Comparison of ENCODE assay signal across 2 cellular contexts in the genomic region with DNA sequence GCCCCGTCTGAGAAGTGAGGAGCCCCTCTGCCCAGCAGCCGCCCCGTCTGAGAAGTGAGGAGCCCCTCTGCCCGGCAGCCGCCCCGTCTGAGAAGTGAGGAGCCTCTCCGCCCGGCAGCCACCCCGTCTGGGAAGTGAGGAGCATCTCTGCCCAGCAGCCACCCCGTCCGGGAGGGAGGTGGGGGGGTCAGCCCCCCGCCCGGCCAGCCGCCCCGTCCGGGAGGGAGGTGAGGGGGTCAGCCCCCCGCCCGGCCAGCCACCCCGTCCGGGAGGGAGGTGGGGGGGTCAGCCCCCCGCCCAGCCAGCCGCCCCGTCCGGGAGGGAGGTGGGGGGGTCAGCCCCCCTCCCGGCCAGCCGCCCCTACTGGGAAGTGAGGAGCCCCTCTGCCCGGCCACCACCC. TPM values are rescaled to one million over a fixed set of nuclear protein-coding genes. Genes with fewer than 3 reads are reported as not detected.
DNase-seq lines count a peak whose midpoint lies in the region; ATAC-seq, FAIRE-seq and TF ChIP-seq lines count a peak whose summit lies in the region.
"Not testable (repeated sequence)": the region's sequence is repeated elsewhere in the genome, so short reads cannot be mapped to it uniquely, and the experiment has no call there.

No MANE protein-coding gene starts in this region.

- not testable (repeated sequence) for H3K27me3 ChIP-seq in HepG2 (ENCODE audit: control insufficient read depth in 1 of 2, insufficient read depth in 2 of 2, low read length in 2 of 2)

- TF ChIP-seq CTCF in HepG2 (CRISPR knock-in tag; IDR thresholded peaks at IDR 0.05): not testable (repeated sequence)

- peak overlapping the region; percentile 48 for H3K27ac ChIP-seq in HepG2 (ENCODE audit: extremely low read length, insufficient read depth, low read length)

- H3K4me3 ChIP-seq in HepG2 (replicated peaks in 1 of 3; ENCODE audit: insufficient read depth in 1 of 3, low read depth in 2 of 3, low read length in 3 of 3): not testable (repeated sequence)

- not testable (repeated sequence) for H3K79me2 ChIP-seq in HepG2 (ENCODE audit: insufficient read depth, low read length)

- FAIRE-seq in HepG2 (lab: Jason Lieb, UNC): not testable (repeated sequence)

- 33% methylated on average over 8 of the region's 27 CpGs for WGBS in HepG2 (ENCODE audit: low lambda C conversion rate)

- not testable (repeated sequence) for H4K20me1 ChIP-seq in HepG2 (ENCODE audit: insufficient read depth, low read length)

- TF ChIP-seq EP300 in HepG2 (IDR thresholded peaks at IDR 0.05; ENCODE audit: low read depth in 2 of 2, low read length in 2 of 2); HepG2 (CRISPR knock-in tag; IDR thresholded peaks at IDR 0.05; ENCODE audit: borderline replicate concordance): not testable (repeated sequence)

- H2AFZ ChIP-seq in HepG2 (ENCODE audit: low read length): not testable (repeated sequence)

- not testable (repeated sequence) for DNase-seq in HepG2 (ENCODE audit: low spot score)
- DNase-seq in posterior vena cava (ENCODE audit: low spot score): peak; percentile 34

- TF ChIP-seq POLR2A in HepG2 (IDR thresholded peaks at IDR 0.05; ENCODE audit: insufficient read depth in 1 of 2, low read depth in 2 of 2, low read length in 2 of 2): not testable (repeated sequence)

- in situ Hi-C loops in HepG2 (cut with HindIII; ENCODE audit: extremely low pct_ligation_motif_present, low pct_unique_long_range_greater_than_20kb): not testable (repeated sequence)

- not testable (repeated sequence) for TF ChIP-seq RAD21 in HepG2 (CRISPR knock-in tag; IDR thresholded peaks at IDR 0.05)

- 0 out of 2 replicates have a peak overlapping the region, but pooled peaks have one; percentile 43 for H3K4me2 ChIP-seq in HepG2 (ENCODE audit: low read depth, low read length)

- not testable (repeated sequence) for H3K9ac ChIP-seq in HepG2 (ENCODE audit: insufficient read depth, low read depth, low read length)

- POLR2A ChIA-PET in HepG2 (lab: Yijun Ruan, JAX): not testable (repeated sequence)

- intact Hi-C loops in HepG2 (cut with micrococcal nuclease; ENCODE audit: unreplicated experiment); posterior vena cava (cut with DNase I): not testable (repeated sequence)

- CTCF ChIA-PET in HepG2 (lab: Yijun Ruan, JAX; ENCODE audit: low intra/inter-chr PET ratio, low total read pairs): not testable (repeated sequence)

- peaks cover 52% of the 10 kb centered on the region for H3K4me1 ChIP-seq in HepG2 (ENCODE audit: insufficient read depth, low read length)

- H3K36me3 ChIP-seq in HepG2 (replicated peaks in 1 of 2; ENCODE audit: control insufficient read depth in 1 of 2, insufficient read depth in 2 of 2, low read length in 2 of 2): not testable (repeated sequence)

- ATAC-seq in HepG2: not testable (repeated sequence)

- H3K9me3 ChIP-seq in HepG2 (ENCODE audit: low read length): not testable (repeated sequence)

- not testable (repeated sequence) for BruUV-seq in HepG2 (replicated peaks; lab: Mats Ljungman, UMichigan)

TF ChIP-seq in HepG2, 621 proteins besides CTCF, POLR2A, EP300 and RAD21:
- TF ChIP-seq, protein P1, sequence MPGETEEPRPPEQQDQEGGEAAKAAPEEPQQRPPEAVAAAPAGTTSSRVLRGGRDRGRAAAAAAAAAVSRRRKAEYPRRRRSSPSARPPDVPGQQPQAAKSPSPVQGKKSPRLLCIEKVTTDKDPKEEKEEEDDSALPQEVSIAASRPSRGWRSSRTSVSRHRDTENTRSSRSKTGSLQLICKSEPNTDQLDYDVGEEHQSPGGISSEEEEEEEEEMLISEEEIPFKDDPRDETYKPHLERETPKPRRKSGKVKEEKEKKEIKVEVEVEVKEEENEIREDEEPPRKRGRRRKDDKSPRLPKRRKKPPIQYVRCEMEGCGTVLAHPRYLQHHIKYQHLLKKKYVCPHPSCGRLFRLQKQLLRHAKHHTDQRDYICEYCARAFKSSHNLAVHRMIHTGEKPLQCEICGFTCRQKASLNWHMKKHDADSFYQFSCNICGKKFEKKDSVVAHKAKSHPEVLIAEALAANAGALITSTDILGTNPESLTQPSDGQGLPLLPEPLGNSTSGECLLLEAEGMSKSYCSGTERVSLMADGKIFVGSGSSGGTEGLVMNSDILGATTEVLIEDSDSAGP (CRISPR knock-in tag; IDR thresholded peaks at IDR 0.05; ENCODE audit: borderline replicate concordance): peak; percentile 20; the same call in 1 of the 2 replicates
- TF ChIP-seq ZNF687 (CRISPR knock-in tag; IDR thresholded peaks at IDR 0.05): peak; percentile 40

RNA-seq across cellular contexts. Expression of gene AKTIP, which starts 36.3 kb away (rescaled TPM):
- total RNA-seq in HepG2 (2016; rRNA removed; fragmentation: Illumina TruSeq; extraction: Trizol) (28.8 and 30.1 TPM in 2 replicates), posterior vena cava (10 to 100 TPM; 49.4 to 54.7 TPM)
- total RNA-seq in HepG2 (2016; cell fraction: cytosol; rRNA removed; fragmentation: Illumina TruSeq; extraction: Trizol; ENCODE audit: low read depth): 18.8 and 20.7 TPM in 2 replicates
- total RNA-seq in HepG2 (2016; cell fraction: insoluble cytoplasmic fraction; rRNA removed; fragmentation: Illumina TruSeq; extraction: Trizol): 24.2 and 33.8 TPM in 2 replicates
- total RNA-seq in HepG2 (2016; cell fraction: membrane; rRNA removed; fragmentation: Illumina TruSeq; extraction: Trizol): 35.6 and 35.7 TPM in 2 replicates
- 28.0 and 29.0 TPM in 2 replicates for total RNA-seq in HepG2 (2016; cell fraction: nucleus; rRNA removed; fragmentation: Illumina TruSeq; extraction: Trizol)
- 45.6 and 49.0 TPM in 2 replicates for polyA plus RNA-seq in HepG2 (2011; rRNA removed)
- polyA plus RNA-seq in HepG2 (2011; cell fraction: cytosol; rRNA removed): 19.8 and 29.5 TPM in 2 replicates
- polyA plus RNA-seq in HepG2 (2011; cell fraction: nucleus; rRNA removed): 68.8 and 72.6 TPM in 2 replicates
- 28.1 and 33.7 TPM in 2 replicates for polyA plus RNA-seq in HepG2 (2012)
- 22.4 and 30.5 TPM in 2 replicates for polyA plus RNA-seq in HepG2 (2016; cell fraction: cytosol; fragmentation: Illumina TruSeq; extraction: Trizol; ENCODE audit: low read depth)
- polyA plus RNA-seq in HepG2 (2016; cell fraction: insoluble cytoplasmic fraction; fragmentation: Illumina TruSeq; extraction: Trizol; ENCODE audit: low read depth): 30.0 and 31.0 TPM in 2 replicates
- 35.3 and 37.7 TPM in 2 replicates for polyA plus RNA-seq in HepG2 (2016; cell fraction: membrane; fragmentation: Illumina TruSeq; extraction: Trizol; ENCODE audit: low read depth)
- polyA plus RNA-seq in HepG2 (2016; cell fraction: nucleus; fragmentation: Illumina TruSeq; extraction: Trizol; ENCODE audit: insufficient read depth, low read depth): 58.4 and 63.0 TPM in 2 replicates
- 19.4 and 24.5 TPM in 2 replicates for polyA minus RNA-seq in HepG2 (2011; rRNA and poly(A)+ RNA removed; ENCODE audit: low replicate concordance)
- polyA minus RNA-seq in HepG2 (2011; cell fraction: cytosol; rRNA and poly(A)+ RNA removed): 15.7 and 17.4 TPM in 2 replicates
- 43.4 and 69.0 TPM in 2 replicates for polyA minus RNA-seq in HepG2 (2011; cell fraction: nucleus; rRNA and poly(A)+ RNA removed)
